Comparison of ENCODE assay signal across 1 cellular context in genomic region chr16:49866533-49867155, GRCh38.
TF ChIP-seq lines count a peak whose summit lies in the region.

No MANE protein-coding gene starts in this region.

TF ChIP-seq in WTC11, 78 proteins besides CTCF, POLR2A, EP300 and RAD21:
- TF ChIP-seq ATF6 (CRISPR knock-in tag; IDR thresholded peaks at IDR 0.05) (no peak), ZNF423 (CRISPR knock-in tag; IDR thresholded peaks at IDR 0.05) (peak; percentile 64; the same call in 1 of the 2 replicates)
